In genomic region chr16:11310997-11311561, GRCh38 we compare ENCODE assay signal across 1 cellular context.
TF ChIP-seq lines count a peak whose summit lies in the region.

No MANE protein-coding gene starts in this region.

TF ChIP-seq in H1, 55 proteins besides CTCF, POLR2A, EP300 and RAD21:
- TF ChIP-seq SUZ12 (IDR thresholded peaks at IDR 0.05; ENCODE audit: low read length) = no peak
- no peak for TF ChIP-seq SP4 (IDR thresholded peaks at IDR 0.05; ENCODE audit: low read length)
- no peak for TF ChIP-seq KDM5A (IDR thresholded peaks at IDR 0.05; ENCODE audit: low read length)
- no peak for TF ChIP-seq TAF1 (IDR thresholded peaks at IDR 0.05; ENCODE audit: low read depth, low read length)
- no peak for TF ChIP-seq E2F6 (IDR thresholded peaks at IDR 0.05)
- TF ChIP-seq HDAC6 (IDR thresholded peaks at IDR 0.05; ENCODE audit: low read depth, low read length) = no peak
- no peak for TF ChIP-seq RNF2 (IDR thresholded peaks at IDR 0.05; ENCODE audit: borderline replicate concordance, low read depth, low read length, missing control alignments, poor library complexity, severe bottlenecking)
- TF ChIP-seq KDM1A (IDR thresholded peaks at IDR 0.05; ENCODE audit: borderline replicate concordance, low read length) = no peak
- no peak for TF ChIP-seq USF2 (IDR thresholded peaks at IDR 0.05; ENCODE audit: low read length)
- TF ChIP-seq RBBP5 (IDR thresholded peaks at IDR 0.05; ENCODE audit: borderline replicate concordance, low read depth, low read length) = no peak
- TF ChIP-seq TBP (IDR thresholded peaks at IDR 0.05; ENCODE audit: low read depth, low read length) = no peak
- no peak for TF ChIP-seq POLR2AphosphoS5 (IDR thresholded peaks at IDR 0.05; ENCODE audit: low read depth, low read length)
- TF ChIP-seq RXRA (IDR thresholded peaks at IDR 0.05; ENCODE audit: insufficient read depth, low read depth, low read length) = no peak
- TF ChIP-seq ASH2L (IDR thresholded peaks at IDR 0.05; ENCODE audit: low read length) = no peak
- TF ChIP-seq GABPA (IDR thresholded peaks at IDR 0.05; ENCODE audit: borderline replicate concordance, insufficient read depth, low read length) = no peak
